Comparison of ENCODE assay signal across 10 cellular contexts in the genomic region with DNA sequence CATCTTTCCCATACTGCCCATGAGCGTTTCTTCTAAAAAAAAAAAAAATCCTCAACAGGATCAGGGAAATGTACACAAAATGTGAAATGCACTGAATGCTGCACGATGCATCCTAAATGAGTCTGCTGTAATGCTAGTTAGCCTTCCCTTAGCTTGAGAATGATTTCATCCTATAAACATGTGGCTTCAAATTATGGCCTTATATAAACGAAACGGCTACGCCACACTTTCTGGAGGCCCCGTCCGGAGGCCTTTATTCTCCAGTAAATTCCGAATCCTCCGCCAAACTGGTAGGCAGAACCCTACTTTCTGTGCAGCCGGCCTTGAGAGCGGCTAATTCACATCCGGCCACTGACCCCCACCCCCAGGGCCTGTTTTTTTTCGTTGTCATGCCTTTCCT. TPM values are rescaled to one million over a fixed set of nuclear protein-coding genes. Genes with fewer than 3 reads are reported as not detected.
A peak's percentile ranks its signal among the peaks of the same experiment; 100 is the strongest.
DNase-seq lines count a peak whose midpoint lies in the region; ATAC-seq and TF ChIP-seq lines count a peak whose summit lies in the region.
"Had no signal": no experiment of that assay in that cellular context is flagged by ENCODE, and none has a peak within 500 bp of the region (broad histone marks: within the 10 kb centered on the region; RNA-seq: fewer than 3 reads in every experiment).

No MANE protein-coding gene starts in this region.

- H3K36me3 ChIP-seq in mesodermal cell (ENCODE audit: control insufficient read depth, insufficient read depth, low read length), result peaks cover 49% of the 10 kb centered on the region
- no peaks in the 10 kb centered on the region for H3K36me3 ChIP-seq in upper lobe of right lung

- peak overlapping the region; percentile 50 to 92 (median 73) for H3K27ac Mint-ChIP-seq in IgD-negative memory B cell
- H3K27ac Mint-ChIP-seq: activated naive CD4-positive, alpha-beta T cell treated with anti-CD3 and anti-CD28 coated beads, Interleukin-2, amount 10 ng/mL, durations not matched to agents 7 days and 5 days had no signal

- H3K4me1 ChIP-seq in mesodermal cell (ENCODE audit: control insufficient read depth, insufficient read depth, low read length, poor library complexity, severe bottlenecking) (peaks cover 44% of the 10 kb centered on the region), upper lobe of right lung (peaks cover 16% of the 10 kb centered on the region)

- H3K27me3 Mint-ChIP-seq in IgD-negative memory B cell, result no peaks in the 10 kb centered on the region
- H3K27me3 Mint-ChIP-seq: activated naive CD4-positive, alpha-beta T cell treated with anti-CD3 and anti-CD28 coated beads, Interleukin-2, amount 10 ng/mL, durations not matched to agents 7 days and 5 days had no signal

- ATAC-seq in upper lobe of right lung, result no peak
- no peak for ATAC-seq in GM21390 (IDR thresholded peaks at IDR 0.05; ENCODE audit: unreplicated experiment)

- peak; percentile 35 to 58 for DNase-seq in cardiac fibroblast (ENCODE audit: low read depth in 2 of 2)
- DNase-seq in upper lobe of right lung, result no peak
- DNase-seq in hippocampal formation (lab: John Stamatoyannopoulos, UW), result no peak
- DNase-seq in cerebellar nuclear complex (lab: John Stamatoyannopoulos, UW), result no peak
- DNase-seq: activated naive CD4-positive, alpha-beta T cell treated with anti-CD3 and anti-CD28 coated beads, Interleukin-2, amount 10 ng/mL, durations not matched to agents 7 days and 5 days; Karpas-422; NCI-H82 had no signal

- H3K4me1 Mint-ChIP-seq in IgD-negative memory B cell, result peaks cover 12 to 34% (median 27%) of the 10 kb centered on the region in 3 donors

- H3K4me3 Mint-ChIP-seq in IgD-negative memory B cell, result peak overlapping the region in 1 of 4 donors; percentile 65
- H3K4me3 Mint-ChIP-seq: activated naive CD4-positive, alpha-beta T cell treated with anti-CD3 and anti-CD28 coated beads, Interleukin-2, amount 10 ng/mL, durations not matched to agents 7 days and 5 days had no signal

- H3K9me3 ChIP-seq in mesodermal cell (ENCODE audit: control insufficient read depth, low read length) (peaks cover 3% of the 10 kb centered on the region), upper lobe of right lung (no peaks in the 10 kb centered on the region)

- H3K9me3 Mint-ChIP-seq in IgD-negative memory B cell, result no peaks in the 10 kb centered on the region
- H3K9me3 Mint-ChIP-seq: activated naive CD4-positive, alpha-beta T cell treated with anti-CD3 and anti-CD28 coated beads, Interleukin-2, amount 10 ng/mL, durations not matched to agents 7 days and 5 days had no signal

- H3K36me3 Mint-ChIP-seq in IgD-negative memory B cell, result peaks cover 2% of the 10 kb centered on the region

- TF ChIP-seq CTCF in cardiac fibroblast (IDR thresholded peaks at IDR 0.05; ENCODE audit: low read depth, low read length), result no peak
- no peak for TF ChIP-seq CTCF in upper lobe of right lung (IDR thresholded peaks at IDR 0.05)

- intact Hi-C loops in upper lobe of right lung (cut with DNase I), result no loop called here

- no peaks in the 10 kb centered on the region for H3K27me3 ChIP-seq in upper lobe of right lung

- H3K4me3 ChIP-seq in cardiac fibroblast (replicated peaks in 1 of 2; ENCODE audit: low read depth in 2 of 2, low read length in 2 of 2) (no peak overlapping the region), mesodermal cell (ENCODE audit: extremely low read depth, insufficient read depth, low read length, poor library complexity, severe bottlenecking) (no peak overlapping the region), upper lobe of right lung (no peak overlapping the region)

- WGBS in mesodermal cell (ENCODE audit: insufficient coverage in 2 of 2), 2 experiments, result 86 to 88% methylated on average over 11 to 13 of the region's 13 CpGs

- H3K27ac ChIP-seq in mesodermal cell (ENCODE audit: low read depth, low read length, severe bottlenecking) (peak overlapping the region; percentile 92), upper lobe of right lung (peak overlapping the region; percentile 36)

RNA-seq across cellular contexts. Expression of gene MYO9B, which starts 13.7 kb away (rescaled TPM):
- polyA plus RNA-seq in IgD-negative memory B cell, result 26.9 TPM
- polyA plus RNA-seq in mesodermal cell (2013, experiment 1 of 2), result 74.9 TPM
- polyA plus RNA-seq in mesodermal cell (2013, experiment 2 of 2), result 63.6 TPM
- 137 TPM for total RNA-seq in upper lobe of right lung

RNA-seq across cellular contexts. Expression of gene HAUS8, which starts 14.0 kb away (rescaled TPM):
- polyA plus RNA-seq in IgD-negative memory B cell, result 11.4 TPM
- polyA plus RNA-seq in mesodermal cell (2013, experiment 1 of 2), result 16.0 TPM
- 15.7 TPM for polyA plus RNA-seq in mesodermal cell (2013, experiment 2 of 2)
- 8.1 TPM for total RNA-seq in upper lobe of right lung

Comparison
In these comparisons a context has a peak if more than half of its experiments do, and no peak if none do; other contexts are left out.
1. DNase-seq: peak in cardiac fibroblast (2 of 2); none in upper lobe of right lung (single experiment), hippocampal formation (0 of 2) and cerebellar nuclear complex (0 of 2).